Comparison of ENCODE assay signal across 16 cellular contexts in the genomic region with DNA sequence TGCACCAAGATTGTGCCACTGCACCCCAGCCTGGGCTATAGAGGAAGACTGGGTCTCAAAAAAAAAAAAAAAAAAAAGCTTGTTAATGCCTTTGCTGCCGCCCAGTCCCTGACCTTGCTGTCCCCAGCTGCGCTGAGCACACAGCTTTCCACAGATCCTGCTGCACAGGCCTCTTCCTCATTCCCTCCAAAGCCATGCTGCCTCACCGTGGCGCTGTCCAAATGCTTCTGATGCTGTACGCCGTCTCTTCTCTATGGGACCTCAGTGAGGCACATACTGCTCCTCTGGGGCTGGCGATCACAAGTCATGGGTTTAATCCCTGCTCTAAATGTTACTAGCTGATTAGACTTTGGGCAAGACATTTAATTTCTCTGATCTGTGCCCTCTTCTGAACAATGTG.
"Had no signal": no experiment of that assay in that cellular context is flagged by ENCODE, and none has a peak within 500 bp of the region (broad histone marks: within the 10 kb centered on the region; RNA-seq: fewer than 3 reads in every experiment).

No MANE protein-coding gene starts in this region.

- H3K27ac ChIP-seq: dorsolateral prefrontal cortex, hepatocyte, thyroid gland had no signal

- H3K27me3 ChIP-seq: dorsolateral prefrontal cortex, hepatocyte, thyroid gland had no signal

- H3K79me2 ChIP-seq: hepatocyte had no signal

- H3K4me2 ChIP-seq: hepatocyte had no signal

- DNase-seq: activated B cell treated with CpG ODN at 0.5 μM for 24 hours; activated CD4-positive, alpha-beta T cell treated with anti-CD3 and anti-CD28 coated beads for 4 hours; activated CD8-positive, alpha-beta T cell treated with anti-CD3 and anti-CD28 coated beads for 36 hours; activated naive CD4-positive, alpha-beta T cell treated with anti-CD3 and anti-CD28 coated beads for 36 hours; activated T-cell treated with anti-CD3 and anti-CD28 coated beads, Interleukin-2, amount 50 U/mL, for 1 hour; anterior cingulate cortex; central memory CD4-positive, alpha-beta T cell; dorsolateral prefrontal cortex; mammary epithelial cell; retina; stimulated activated CD4-positive, alpha-beta T cell treated with anti-CD3 and anti-CD28 coated beads, Interleukin-2, amount 100 ng/mL, for 24 hours; stimulated activated naive CD4-positive, alpha-beta T cell treated with Interleukin-2 at 50 U/mL for 16 hours; T-helper 2 cell; thyroid gland had no signal

- ATAC-seq: activated CD8-positive, alpha-beta T cell treated with anti-CD3 and anti-CD28 coated beads for 36 hours; left lobe of liver had no signal

- H3K9me3 ChIP-seq: thyroid gland had no signal

- H3K36me3 ChIP-seq: thyroid gland had no signal

- H2AFZ ChIP-seq: hepatocyte had no signal

- H3K4me3 ChIP-seq: dorsolateral prefrontal cortex, hepatocyte, thyroid gland had no signal
